Comparison of ENCODE assay signal across 30 cellular contexts in the genomic region with DNA sequence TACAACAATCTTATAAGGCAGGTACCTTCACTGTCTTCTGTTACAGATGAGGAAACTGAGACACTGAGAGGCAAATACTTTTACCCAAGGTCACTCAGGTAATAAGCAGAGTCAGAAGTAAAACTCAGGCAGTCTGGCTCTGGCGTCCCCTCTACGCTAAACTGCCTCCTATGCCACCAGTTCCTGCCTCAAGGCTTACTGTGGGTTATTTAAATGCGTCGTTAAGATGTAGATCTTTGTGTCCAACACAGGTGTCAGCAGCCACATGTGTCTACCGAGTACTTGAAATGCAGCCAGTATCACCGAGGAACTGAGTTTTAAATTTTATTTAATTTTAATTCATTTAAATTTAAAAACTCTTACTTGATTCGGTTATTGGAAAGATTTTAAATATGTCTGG. TPM values are rescaled to one million over a fixed set of nuclear protein-coding genes. Genes with fewer than 3 reads are reported as not detected.
"Had no signal": no experiment of that assay in that cellular context is flagged by ENCODE, and none has a peak within 500 bp of the region (broad histone marks: within the 10 kb centered on the region; RNA-seq: fewer than 3 reads in every experiment).

No MANE protein-coding gene starts in this region.

- H3K4me3 ChIP-seq: left ventricle myocardium inferior, lung, mucosa of descending colon, pancreas, prostate gland, skin epidermis, suprapubic skin, thoracic aorta, tibial artery, uterus had no signal

- H3K4me1 ChIP-seq: pancreas, prostate gland had no signal

- H3K9me3 ChIP-seq: left ventricle myocardium inferior, mucosa of descending colon, pancreas, prostate gland, suprapubic skin, thoracic aorta, tibial artery, uterus had no signal

- ATAC-seq: mucosa of descending colon; naive thymus-derived CD4-positive, alpha-beta T cell; natural killer cell treated with Interleukin-12 subunit alpha and Interleukin-12 subunit beta and Interleukin-15 and Interleukin-18, amount 100 ng/mL, for 72 hours; pancreas; right cardiac atrium; sciatic nerve; stimulated activated effector memory CD8-positive, alpha-beta T cell treated with anti-CD3 and anti-CD28 coated beads, Interleukin-12 subunit alpha, Interleukin-12 subunit beta, amount 100 ng/mL, for 72 hours had no signal

- H3K27ac ChIP-seq: left ventricle myocardium inferior, pancreas, prostate gland, skin epidermis, suprapubic skin, thoracic aorta, tibial artery, uterus had no signal

- DNase-seq: hypothalamus; immature natural killer cell; islet precursor cell; left ventricle myocardium inferior; midbrain; mucosa of descending colon; naive thymus-derived CD4-positive, alpha-beta T cell; pancreas; posterior cingulate gyrus; retina; right cardiac atrium; stimulated activated CD4-positive, alpha-beta T cell treated with anti-CD3 and anti-CD28 coated beads, Interleukin-12 subunit alpha, Interleukin-12 subunit beta, amount 100 ng/mL, for 4 hours; stimulated activated CD4-positive, alpha-beta T cell treated with anti-CD3 and anti-CD28 coated beads, Interleukin-15, amount 100 ng/mL, for 24 hours; stimulated activated CD4-positive, alpha-beta T cell treated with anti-CD3 and anti-CD28 coated beads, Interleukin-2, amount 100 ng/mL, for 24 hours; stimulated activated CD4-positive, alpha-beta T cell treated with anti-CD3 and anti-CD28 coated beads, Interleukin-4, amount 100 ng/mL, for 1 hour; stimulated activated naive CD4-positive, alpha-beta T cell; tibial artery; trophoblast cell; uterus had no signal

- H3K36me3 ChIP-seq: left ventricle myocardium inferior, pancreas, prostate gland, suprapubic skin, thoracic aorta, tibial artery, uterus had no signal

RNA-seq across cellular contexts. Expression of gene HAS1, which starts 1.9 kb away (rescaled TPM):
- total RNA-seq: kidney epithelial cell; naive thymus-derived CD4-positive, alpha-beta T cell; natural killer cell treated with Interleukin-12 subunit alpha and Interleukin-12 subunit beta and Interleukin-15 and Interleukin-18, amount 100 ng/mL, for 72 hours had no signal
- polyA plus RNA-seq: immature natural killer cell, neural cell had no signal

RNA-seq across cellular contexts. Expression of gene FPR1, which starts 29.8 kb away (rescaled TPM):
- total RNA-seq: kidney epithelial cell had no signal
- polyA plus RNA-seq: neural cell had no signal

RNA-seq across cellular contexts. Expression of gene FPR2, which starts 39.1 kb away (rescaled TPM):
- total RNA-seq: kidney epithelial cell, myocyte had no signal
- polyA plus RNA-seq: immature natural killer cell; naive thymus-derived CD4-positive, alpha-beta T cell; neural cell had no signal
